Comparison of ENCODE assay signal across 8 cellular contexts in the genomic region with DNA sequence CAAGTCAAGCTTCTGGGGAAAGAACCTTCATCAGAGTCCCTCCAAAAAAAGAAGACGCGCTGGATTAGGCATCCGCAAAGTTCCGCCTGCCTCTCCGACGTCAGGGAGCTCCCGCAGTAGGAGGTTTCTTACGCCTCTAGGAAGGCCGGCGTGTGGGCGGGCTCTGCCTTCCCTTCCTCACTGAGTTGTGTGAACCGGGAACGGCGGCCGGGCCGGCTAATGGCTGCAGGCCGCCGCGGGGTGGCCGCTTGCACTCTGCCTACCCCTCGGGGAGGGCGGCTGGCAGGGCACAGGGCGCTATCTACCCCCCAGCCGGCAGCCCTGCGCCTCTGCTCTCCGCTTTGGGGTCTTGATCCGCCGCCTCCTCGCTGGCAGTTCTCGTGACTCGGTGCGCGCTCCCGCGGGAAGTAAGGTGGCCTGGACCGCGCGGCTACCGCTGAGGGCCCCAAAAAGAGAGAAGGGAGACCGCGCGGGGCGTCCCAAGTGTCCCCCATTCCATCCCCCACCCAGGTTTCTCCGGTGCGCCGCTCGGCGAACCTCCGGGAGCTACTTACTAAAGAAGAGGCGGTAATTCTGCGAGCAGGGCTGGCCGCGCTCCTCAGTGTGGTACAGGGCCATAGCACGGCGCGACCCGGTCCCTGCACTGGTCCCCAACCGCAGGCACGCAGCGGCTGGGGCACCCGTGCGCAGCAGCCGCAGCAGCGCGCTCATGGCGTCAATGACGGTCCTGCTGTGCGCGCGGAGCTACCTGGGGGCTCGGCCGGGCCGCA. TPM values are rescaled to one million over a fixed set of nuclear protein-coding genes. Genes with fewer than 3 reads are reported as not detected.
DNase-seq lines count a peak whose midpoint lies in the region; ATAC-seq and TF ChIP-seq lines count a peak whose summit lies in the region.

A gene (minus strand): TSS at position 723 of the 770 bp plus-strand sequence. CDS start 12 bp downstream, at position 711.

- H3K4me3 Mint-ChIP-seq in T-cell: peak within 1 kb of the TSS; percentile 99

- WGBS in adipose tissue, 3 donors: 0% methylated on average over 68 to 73 of the region's 73 CpGs
- WGBS in transverse colon (ENCODE audit: low coverage in 1 of 2), 2 donors: 1% methylated on average over 33 of the region's 73 CpGs; no CpG with 5 or more reads in 1 of the 2 donors

- TF ChIP-seq CTCF in GM12865 (IDR thresholded peaks at IDR 0.05; ENCODE audit: insufficient read depth, low read depth, low read length, missing control alignments): no peak
- no peak for TF ChIP-seq CTCF in transverse colon (IDR thresholded peaks at IDR 0.05)

- no peak for TF ChIP-seq EP300 in transverse colon (IDR thresholded peaks at IDR 0.05; ENCODE audit: low read depth)

- intact Hi-C loops in cardiac septum (cut with DNase I) (loop anchor here (2.0 to 5.0 kb wide), 3 partner anchors 86 to 327 kb away; a partner anchor contains a TSS), transverse colon (cut with DNase I; ENCODE audit: low total_unique reads) (no loop called here)

- DNase-seq in GM12865 (ENCODE audit: low read depth) (peak; percentile 95), NCI-H1048 (lab: John Stamatoyannopoulos, UW) (peak; percentile 82), T-cell (peak; percentile 57 to 88 (median 76)), cardiac septum (ENCODE audit: low spot score) (peak; percentile 95), pons (ENCODE audit: low spot score) (peak; percentile 83), transverse colon (peak; percentile 89)

- no peaks in the 10 kb centered on the region for H3K27me3 Mint-ChIP-seq in T-cell

- ATAC-seq in HG02588 (IDR thresholded peaks at IDR 0.05; ENCODE audit: unreplicated experiment) (peak; percentile 88), T-cell (replicated peaks in 1 of 4) (peak; percentile 81 to 91 (median 90))

- no peaks in the 10 kb centered on the region for H3K9me3 Mint-ChIP-seq in T-cell

- peak within 1 kb of the TSS; percentile 82 for H3K27ac ChIP-seq in adipose tissue (ENCODE audit: low read depth, low read length)
- peak within 1 kb of the TSS; percentile 98 to 100 (median 98) for H3K27ac ChIP-seq in transverse colon

- CTCF ChIA-PET in T-cell (lab: Charles Lee): interaction anchor here (0.5 to 3.2 kb wide), 29 partner anchors 9 to 842 kb away, joined by 3 to 21 read pairs (median 3); a partner anchor contains a TSS

- in situ Hi-C loops in transverse colon (cut with MboI; ENCODE audit: low pct_ligation_motif_present in 1 of 4, low pct_unique_long_range_greater_than_20kb in 1 of 4, low sequenced_read_pairs in 3 of 4): loop anchor here in 1 of 4 donors (10.0 kb wide), 1 partner anchor 329 kb away; a partner anchor contains a TSS

- no peaks in the 10 kb centered on the region for H3K27me3 ChIP-seq in transverse colon

- POLR2A ChIA-PET in T-cell (lab: Charles Lee): interaction anchor here (0.6 to 1.1 kb wide), 8 partner anchors 12 to 796 kb away, joined by 3 to 5 read pairs (median 4); a partner anchor contains a TSS

- TF ChIP-seq POLR2A in transverse colon (IDR thresholded peaks at IDR 0.05): peak; percentile 86

- peak within 1 kb of the TSS; percentile 97 to 98 for H3K27ac Mint-ChIP-seq in T-cell

- peaks cover 3% of the 10 kb centered on the region for H3K36me3 Mint-ChIP-seq in T-cell

- H3K4me1 Mint-ChIP-seq in T-cell: peaks cover 45 to 56% (median 47%) of the 10 kb centered on the region in 3 donors

- H3K4me3 ChIP-seq in GM12865 (ENCODE audit: low read depth, low read length) (peak within 1 kb of the TSS; percentile 98), transverse colon (peak within 1 kb of the TSS; percentile 83 to 94 (median 90))

- H3K36me3 ChIP-seq in transverse colon: no peaks in the 10 kb centered on the region

- no peaks in the 10 kb centered on the region for H3K9me3 ChIP-seq in transverse colon

- peaks cover 11 to 34% (median 22%) of the 10 kb centered on the region in 4 donors for H3K4me1 ChIP-seq in transverse colon

RNA-seq across cellular contexts. Expression of the gene that starts here (rescaled TPM):
- total RNA-seq in T-cell: 10 to 100 TPM; 43.0 to 56.4 (median 52.6) TPM
- polyA plus RNA-seq in adipose tissue: 10 to 100 TPM; 32.7 to 66.4 (median 53.0) TPM
- 81.6 TPM for total RNA-seq in cardiac septum
- total RNA-seq in transverse colon: 100 to 1,000 TPM in 2 of 4 donors, 10 to 100 TPM in 2; 46.2 to 164 (median 84.6) TPM

Comparison
In these comparisons a context has a peak if more than half of its experiments do, and no peak if none do; other contexts are left out.
1. Peak in every context shown above with its lines: DNase-seq, ATAC-seq, H3K4me3 ChIP-seq and H3K27ac ChIP-seq.